In the genomic region with DNA sequence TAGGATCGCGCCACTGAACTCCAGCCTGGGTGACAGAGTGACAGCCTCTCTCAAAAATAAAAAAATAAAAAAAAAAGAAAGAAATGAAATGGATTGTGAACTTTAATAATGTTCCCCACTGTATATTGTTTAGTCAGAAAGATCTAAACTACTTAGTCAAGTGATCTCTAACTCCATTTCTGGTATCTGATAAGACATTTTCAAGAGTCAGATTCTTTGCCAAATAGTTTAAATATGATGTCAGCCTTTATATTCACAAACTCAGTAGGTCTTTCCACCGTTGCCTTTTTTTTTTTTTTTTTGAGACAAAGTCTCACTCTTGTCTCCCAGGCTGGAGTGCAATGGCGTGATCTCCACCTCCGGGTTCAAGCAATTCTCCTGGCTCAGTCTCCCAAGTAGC, we compare ENCODE assay signal across 18 cellular contexts. TPM values are rescaled to one million over a fixed set of nuclear protein-coding genes. Genes with fewer than 3 reads are reported as not detected.
A peak's percentile ranks its signal among the peaks of the same experiment; 100 is the strongest.
DNase-seq lines count a peak whose midpoint lies in the region; ATAC-seq and TF ChIP-seq lines count a peak whose summit lies in the region.
"Had no signal": no experiment of that assay in that cellular context is flagged by ENCODE, and none has a peak within 500 bp of the region (broad histone marks: within the 10 kb centered on the region; RNA-seq: fewer than 3 reads in every experiment).

No MANE protein-coding gene starts in this region.

- H3K9me3 ChIP-seq in left lung (no peaks in the 10 kb centered on the region), testis (no peaks in the 10 kb centered on the region)

- H3K4me3 ChIP-seq in left lung, result no peak overlapping the region
- H3K4me3 ChIP-seq in testis, result no peak overlapping the region
- no peak overlapping the region for H3K4me3 ChIP-seq in lower leg skin (ENCODE audit: low read depth, poor library complexity, severe bottlenecking)

- H3K27ac ChIP-seq in left lung (peak overlapping the region; percentile 21 to 62), testis (peak overlapping the region; percentile 73 to 75)
- H3K27ac ChIP-seq: C4-2B had no signal

- no peaks in the 10 kb centered on the region for H3K36me3 ChIP-seq in left lung
- no peaks in the 10 kb centered on the region for H3K36me3 ChIP-seq in testis (ENCODE audit: low read depth, missing control alignments)

- DNase-seq in ELR (ENCODE audit: low read depth), result peak; percentile 16
- DNase-seq in left lung, result no peak
- no peak for DNase-seq in testis
- no peak for DNase-seq in NCI-H82 (lab: John Stamatoyannopoulos, UW)
- no peak for DNase-seq in lower leg skin (ENCODE audit: low spot score in 2 of 2)
- no peak for DNase-seq in activated CD4-positive, alpha-beta T cell treated with anti-CD3 and anti-CD28 coated beads, Interleukin-2, amount 50 U/mL, for 4 hours
- DNase-seq: DND-41, GOT3, HFFc6, Kasumi-1, NCI-H1105 treated with DMSO at 0.1 percent for 48 hours, NCI-H187, NCI-H446, NCI-H69, RPMI8226, SIG-M5 had no signal

- no peak for TF ChIP-seq POLR2A in testis (IDR thresholded peaks at IDR 0.05)
- no peak for TF ChIP-seq POLR2A in lower leg skin (IDR thresholded peaks at IDR 0.05)

- H3K4me1 ChIP-seq in left lung (no peaks in the 10 kb centered on the region), testis (peaks cover 13% of the 10 kb centered on the region)

- 59 to 61% methylated on average over 5 of the region's 5 CpGs for WGBS in testis, 2 donors
- whole genome bisulfite sequencing in lower leg skin, 2 donors, result 65 to 68% methylated on average over 5 of the region's 5 CpGs

- intact Hi-C loops in left lung (cut with DNase I), result no loop called here
- intact Hi-C loops in testis (cut with DNase I; ENCODE audit: low total_unique reads), result no loop called here
- intact Hi-C loops in lower leg skin (cut with DNase I; ENCODE audit: low total_unique reads), result no loop called here

- ATAC-seq in SK-N-SH treated with all-trans-retinoic acid at 6 μM for 48 hours (peak; percentile 55), left lung (peak; percentile 52)

- no peaks in the 10 kb centered on the region for H3K27me3 ChIP-seq in left lung
- no peaks in the 10 kb centered on the region for H3K27me3 ChIP-seq in testis

- TF ChIP-seq CTCF in left lung (IDR thresholded peaks at IDR 0.05) (no peak), testis (IDR thresholded peaks at IDR 0.05) (no peak), lower leg skin (IDR thresholded peaks at IDR 0.05) (no peak)

TF ChIP-seq in SK-N-SH treated with all-trans-retinoic acid at 6 μM for 48 hours, 23 proteins besides CTCF, POLR2A, EP300 and RAD21:
- TF ChIP-seq ZNF70 (CRISPR knock-in tag; IDR thresholded peaks at IDR 0.05) (no peak), ISL1 (CRISPR knock-in tag; IDR thresholded peaks at IDR 0.05) (peak; percentile 49), BACH2 (CRISPR knock-in tag; IDR thresholded peaks at IDR 0.05; ENCODE audit: borderline replicate concordance) (no peak), ZNF8 (CRISPR knock-in tag; IDR thresholded peaks at IDR 0.05) (no peak), TOX (CRISPR knock-in tag; IDR thresholded peaks at IDR 0.05; ENCODE audit: borderline replicate concordance) (no peak)
- TF ChIP-seq, protein P1, sequence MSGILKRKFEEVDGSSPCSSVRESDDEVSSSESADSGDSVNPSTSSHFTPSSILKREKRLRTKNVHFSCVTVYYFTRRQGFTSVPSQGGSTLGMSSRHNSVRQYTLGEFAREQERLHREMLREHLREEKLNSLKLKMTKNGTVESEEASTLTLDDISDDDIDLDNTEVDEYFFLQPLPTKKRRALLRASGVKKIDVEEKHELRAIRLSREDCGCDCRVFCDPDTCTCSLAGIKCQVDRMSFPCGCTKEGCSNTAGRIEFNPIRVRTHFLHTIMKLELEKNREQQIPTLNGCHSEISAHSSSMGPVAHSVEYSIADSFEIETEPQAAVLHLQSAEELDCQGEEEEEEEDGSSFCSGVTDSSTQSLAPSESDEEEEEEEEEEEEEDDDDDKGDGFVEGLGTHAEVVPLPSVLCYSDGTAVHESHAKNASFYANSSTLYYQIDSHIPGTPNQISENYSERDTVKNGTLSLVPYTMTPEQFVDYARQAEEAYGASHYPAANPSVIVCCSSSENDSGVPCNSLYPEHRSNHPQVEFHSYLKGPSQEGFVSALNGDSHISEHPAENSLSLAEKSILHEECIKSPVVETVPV (CRISPR knock-in tag; IDR thresholded peaks at IDR 0.05), result no peak

RNA-seq across cellular contexts. Expression of gene OSBPL11, which starts 29.0 kb away (rescaled TPM):
- total RNA-seq in left lung (10 to 100 TPM; 17.9 to 26.2 TPM), testis (10 to 100 TPM; 27.0 to 37.9 TPM), lower leg skin (10 to 100 TPM in 3 of 4 donors, 1 to 10 TPM in 1; 9.8 to 13.4 (median 12.9) TPM)
- polyA plus RNA-seq in testis (ENCODE audit: insufficient read depth, low read depth, low replicate concordance), result 19.2 TPM
